Comparison of ENCODE assay signal across 9 cellular contexts in the genomic region with DNA sequence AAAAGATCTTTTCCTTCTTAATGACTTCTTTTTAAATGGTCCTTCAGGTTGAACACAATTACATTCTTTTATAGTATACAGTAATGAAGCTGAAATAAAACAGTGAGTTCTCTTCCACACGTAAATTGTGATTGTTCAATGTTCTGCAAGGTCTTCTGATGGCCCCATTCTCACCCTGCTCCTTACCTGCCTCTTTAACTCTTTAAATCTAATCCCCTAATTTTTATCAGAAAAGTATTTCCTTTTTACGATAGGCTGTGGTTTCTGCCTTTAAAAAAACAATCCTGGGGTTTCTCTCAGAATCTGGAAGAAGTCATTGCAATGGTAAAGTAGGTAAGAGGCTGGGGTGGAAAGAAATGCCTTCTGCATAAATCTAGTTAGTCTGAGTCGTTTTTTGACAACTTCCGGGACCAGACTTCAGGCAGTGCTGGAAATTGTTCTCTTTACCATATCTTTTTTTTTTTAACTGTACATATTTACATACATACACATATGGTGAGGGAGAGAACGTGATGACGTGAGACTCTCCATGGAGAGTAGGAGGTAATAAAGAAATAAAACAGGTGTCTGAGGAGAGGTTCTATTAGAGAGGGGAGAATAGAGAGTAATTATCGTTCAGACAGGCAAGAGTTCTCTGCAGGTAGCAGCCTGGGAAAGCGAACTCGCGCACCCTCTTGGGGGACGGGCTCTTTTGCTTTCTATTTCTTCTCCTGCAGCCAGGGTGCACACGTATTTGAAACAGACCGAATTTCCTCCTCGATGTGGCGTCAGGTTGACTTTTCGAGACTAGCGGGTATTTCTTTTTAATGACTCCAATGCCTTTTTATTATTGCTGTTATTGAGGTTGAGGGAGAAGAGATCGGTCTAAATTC. TPM values are rescaled to one million over a fixed set of nuclear protein-coding genes. Genes with fewer than 3 reads are reported as not detected.
DNase-seq lines count a peak whose midpoint lies in the region; ATAC-seq, FAIRE-seq and TF ChIP-seq lines count a peak whose summit lies in the region.
"Had no signal": no experiment of that assay in that cellular context is flagged by ENCODE, and none has a peak within 500 bp of the region (broad histone marks: within the 10 kb centered on the region; RNA-seq: fewer than 3 reads in every experiment).

A gene (plus strand): TSS at position 730 of the 872 bp plus-strand sequence. CDS start 467 bp downstream, outside the sequence.

- no peak for TF ChIP-seq RAD21 in GM12878 (IDR thresholded peaks at IDR 0.05; ENCODE audit: insufficient read depth, low read depth, low read length)

- ATAC-seq in GM21515 (IDR thresholded peaks at IDR 0.05; ENCODE audit: unreplicated experiment) (peak; percentile 75), T-helper 17 cell (peak; percentile 83), GM12878 (peak; percentile 71)

- H3K9me3 Mint-ChIP-seq in IgD-negative memory B cell: no peaks in the 10 kb centered on the region

- RAD21 ChIA-PET in GM12878 (lab: Charles Lee; ENCODE audit: unreplicated experiment): interaction anchor here (1.4 to 1.5 kb wide), 2 partner anchors 17 to 20 kb away, joined by 3 to 9 read pairs; a partner anchor contains a TSS

- H3K27me3 ChIP-seq in DOHH2 (ENCODE audit: control insufficient read depth, low read length) (peaks cover 67% of the 10 kb centered on the region), GM12878 (replicated peaks in 1 of 2; ENCODE audit: control insufficient read depth in 2 of 2, insufficient read depth in 2 of 2, low read length in 1 of 2) (no peaks in the 10 kb centered on the region)

- FAIRE-seq in GM12878 (lab: Jason Lieb, UNC) (peak; percentile 71), islet of Langerhans (lab: Jason Lieb, UNC) (peak; percentile 51)
- FAIRE-seq: frontal cortex had no signal

- no peaks in the 10 kb centered on the region for H3K9me2 ChIP-seq in DOHH2 (replicated peaks; ENCODE audit: control insufficient read depth, low read length)

- TF ChIP-seq EP300 in GM12878 (IDR thresholded peaks at IDR 0.05; ENCODE audit: borderline replicate concordance in 1 of 2, control insufficient read depth in 1 of 2, low read depth in 2 of 2, low read length in 2 of 2): 0 out of 4 replicates have a peak, but pooled peaks of 1 of the 2 experiments have one; percentile 26

- H3K36me3 Mint-ChIP-seq in IgD-negative memory B cell (peaks cover 3% of the 10 kb centered on the region), T-helper 17 cell (ENCODE audit: low read depth) (peaks cover 13% of the 10 kb centered on the region)

- no peaks in the 10 kb centered on the region for H3K79me2 ChIP-seq in DOHH2 (ENCODE audit: control insufficient read depth, low read length)
- peaks cover 53% of the 10 kb centered on the region for H3K79me2 ChIP-seq in GM12878 (ENCODE audit: control insufficient read depth, insufficient read depth, low read length)

- H3K4me2 ChIP-seq in DOHH2 (ENCODE audit: low read length) (peak within 1 kb of the TSS; percentile 88), GM12878 (ENCODE audit: control insufficient read depth, insufficient read depth) (peak within 1 kb of the TSS; percentile 93)

- H3K4me1 ChIP-seq in DOHH2 (ENCODE audit: control insufficient read depth, low read length) (peaks cover 22% of the 10 kb centered on the region), GM12878 (ENCODE audit: control insufficient read depth, insufficient read depth, low read length) (peaks cover 6% of the 10 kb centered on the region)

- WGBS in GM12878 (ENCODE audit: insufficient coverage, insufficient replicate concordance, low lambda C conversion rate, missing lambda C conversion rate): under 1% methylated on average over 18 of the region's 18 CpGs

- no peaks in the 10 kb centered on the region for H3K36me3 ChIP-seq in DOHH2 (ENCODE audit: control insufficient read depth, low read length)
- H3K36me3 ChIP-seq in GM12878 (ENCODE audit: control insufficient read depth in 2 of 2, insufficient read depth in 2 of 2, low read length in 1 of 2): peaks cover 0 to under 1% of the 10 kb centered on the region in 2 experiments; a peak in 2 of 4 replicates

- H3K4me3 ChIP-seq in DOHH2 (ENCODE audit: low read length) (peak within 1 kb of the TSS; percentile 73), GM12878 (peak within 1 kb of the TSS; percentile 97)

- H3K4me1 Mint-ChIP-seq in IgD-negative memory B cell: peaks cover 36 to 40% (median 38%) of the 10 kb centered on the region in 3 donors
- peaks cover 44% of the 10 kb centered on the region for H3K4me1 Mint-ChIP-seq in T-helper 17 cell

- intact Hi-C loops in GM12878 (cut with micrococcal nuclease; ENCODE audit: unreplicated experiment): loop anchor here (1.0 to 10.0 kb wide), 4 partner anchors 17 to 303 kb away; a partner anchor contains a TSS

- SMC1A ChIA-PET in GM12878 (lab: Charles Lee; ENCODE audit: uncharacterized antibody, unreplicated experiment): interaction anchor here (0.7 to 7.8 kb wide), 5 partner anchors 15 to 266 kb away, joined by 3 to 45 read pairs (median 3); a partner anchor contains a TSS

- DNase-seq in T-helper 17 cell (peak; percentile 42 to 54 (median 46)), GM12878 (ENCODE audit: low read depth, low spot score) (peak; percentile 71), RWPE1 (ENCODE audit: low spot score) (no peak)
- DNase-seq in stimulated activated CD4-positive, alpha-beta T cell treated with anti-CD3 and anti-CD28 coated beads, Interleukin-1b, Interleukin-23, amount 100 ng/mL, for 4 hours (ENCODE audit: low read depth in 2 of 2): peak; percentile 44 to 61

- H3K4me3 Mint-ChIP-seq in IgD-negative memory B cell (peak within 1 kb of the TSS; percentile 97 to 100 (median 98)), T-helper 17 cell (peak within 1 kb of the TSS; percentile 99)

- no peak for TF ChIP-seq CTCF in DOHH2 (IDR thresholded peaks at IDR 0.05; ENCODE audit: low read depth, low read length, poor library complexity, severe bottlenecking)
- peak in 1 of 3 experiments; percentile 25; a peak in 2 of 6 replicates for TF ChIP-seq CTCF in GM12878 (IDR thresholded peaks at IDR 0.05 in 2 of 3, conservative IDR thresholded peaks at IDR 0.05 in 1 of 3; ENCODE audit: control insufficient read depth in 2 of 3, extremely low read depth in 1 of 3, insufficient read depth in 1 of 3, low read depth in 3 of 3, low read length in 3 of 3)
- TF ChIP-seq CTCF in RWPE1 (conservative IDR thresholded peaks at IDR 0.05; ENCODE audit: low read depth): no peak

- CTCF ChIA-PET in GM12878 (lab: Yijun Ruan, JAX) (interaction anchor here (0.7 to 3.0 kb wide), 5 partner anchors 16 to 194 kb away, joined by 3 to 12 read pairs (median 5); a partner anchor contains a TSS), RWPE1 (lab: Yijun Ruan, JAX) (no interaction called here)

- peak within 1 kb of the TSS; percentile 98 to 99 (median 99) for H3K27ac Mint-ChIP-seq in IgD-negative memory B cell
- H3K27ac Mint-ChIP-seq in T-helper 17 cell: peak within 1 kb of the TSS; percentile 100

- H3F3A ChIP-seq in DOHH2 (ENCODE audit: control insufficient read depth, insufficient read depth): no peaks in the 10 kb centered on the region

- POLR2A ChIA-PET in GM12878 (lab: Charles Lee) (interaction anchor here (1.0 to 1.7 kb wide), 2 partner anchors 17 to 25 kb away, joined by 3 to 12 read pairs; a partner anchor contains a TSS), RWPE1 (lab: Yijun Ruan, JAX; ENCODE audit: low non-redundant PET) (no interaction called here)

- peak within 1 kb of the TSS; percentile 95 for H3K9ac ChIP-seq in GM12878 (ENCODE audit: control insufficient read depth, insufficient read depth, low read length)

- TF ChIP-seq POLR2A in GM12878 (IDR thresholded peaks at IDR 0.05; ENCODE audit: low read depth, low read length): peak; percentile 74

- H3K9me3 ChIP-seq in DOHH2 (ENCODE audit: control insufficient read depth, insufficient read depth, low read length) (no peaks in the 10 kb centered on the region), T-helper 17 cell (ENCODE audit: control insufficient read depth, low read length, poor library complexity, severe bottlenecking) (no peaks in the 10 kb centered on the region), GM12878 (replicated peaks; ENCODE audit: control insufficient read depth, insufficient read depth, low read length) (no peaks in the 10 kb centered on the region)

- in situ Hi-C loops in GM12878 (cut with MboI): no loop called here

- H4K20me1 ChIP-seq in DOHH2 (ENCODE audit: control insufficient read depth, insufficient read depth, low read depth, low read length) (no peaks in the 10 kb centered on the region), GM12878 (ENCODE audit: control insufficient read depth, insufficient read depth) (peaks cover 2% of the 10 kb centered on the region; the same call in 1 of the 2 replicates)

- TSS peak; percentile 81 for BruUV-seq in GM12878 (replicated peaks; lab: Mats Ljungman, UMichigan)

- peak within 1 kb of the TSS; percentile 76 for H2AFZ ChIP-seq in GM12878 (ENCODE audit: control insufficient read depth, low read depth, low read length)

- H3K27ac ChIP-seq in DOHH2 (ENCODE audit: low read depth, low read length) (no peak within 1 kb of the TSS), GM12878 (ENCODE audit: control insufficient read depth, insufficient read depth) (peak within 1 kb of the TSS; percentile 98), RWPE1 (no peak within 1 kb of the TSS)

- no peaks in the 10 kb centered on the region for H3K27me3 Mint-ChIP-seq in IgD-negative memory B cell
- H3K27me3 Mint-ChIP-seq in T-helper 17 cell: no peaks in the 10 kb centered on the region

TF ChIP-seq in GM12878, 131 proteins besides CTCF, POLR2A, EP300 and RAD21 (continues in another document):
- TF ChIP-seq YBX1 (IDR thresholded peaks at IDR 0.05) (no peak), POLR2AphosphoS2 (IDR thresholded peaks at IDR 0.05; ENCODE audit: low read depth, low read length) (peak; percentile 70; the same call in 1 of the 2 replicates)

RNA-seq across cellular contexts. Expression of the gene that starts here (rescaled TPM):
- polyA plus RNA-seq in IgD-negative memory B cell: 47.5 TPM
- total RNA-seq in T-helper 17 cell: 10 to 100 TPM; 53.8 to 62.5 TPM
- 667 and 679 TPM in 2 replicates for total RNA-seq in GM12878 (2013; cell fraction: nucleolus; rRNA removed)
- 42.2 and 44.7 TPM in 2 replicates for total RNA-seq in GM12878 (2014; rRNA removed)
- total RNA-seq in GM12878 (2014; rRNA removed; fragmentation: Illumina TruSeq; extraction: Trizol): 27.5 and 32.2 TPM in 2 replicates
- 24.6 and 26.8 TPM in 2 replicates for total RNA-seq in GM12878 (2021)
- 17.2 TPM for polyA plus RNA-seq in GM12878 (2011; ENCODE audit: low read depth)
- polyA plus RNA-seq in GM12878 (2011; rRNA removed): 36.8 and 45.0 TPM in 2 replicates
- polyA plus RNA-seq in GM12878 (2011; cell fraction: cytosol; rRNA removed): 27.5 and 28.7 TPM in 2 replicates
- 120 and 135 TPM in 2 replicates for polyA plus RNA-seq in GM12878 (2011; cell fraction: nucleus; rRNA removed)
- 22.2 and 26.2 TPM in 2 replicates for polyA plus RNA-seq in GM12878 (2012)
- polyA plus RNA-seq in GM12878 (2014; fragmentation: Illumina TruSeq; extraction: Trizol): 26.5 and 29.9 TPM in 2 replicates
- polyA plus RNA-seq in GM12878 (2014; fragmentation: Nextera tagmentation; extraction: Ambion mirVana): 1 to 10 TPM; 3.0 to 3.2 TPM
- 25.5 and 27.5 TPM in 2 replicates for polyA plus RNA-seq in GM12878 (2014; rRNA removed)
- polyA plus RNA-seq in GM12878 (2016; fragmentation: Nextera tagmentation; extraction: Ambion mirVana): 10 to 100 TPM; 23.8 to 24.7 TPM
- 157 and 188 TPM in 2 replicates for polyA minus RNA-seq in GM12878 (2011; rRNA and poly(A)+ RNA removed)
- 12.3 and 23.4 TPM in 2 replicates for polyA minus RNA-seq in GM12878 (2011; cell fraction: cytosol; rRNA and poly(A)+ RNA removed)
- polyA minus RNA-seq in GM12878 (2011; cell fraction: nucleus; rRNA and poly(A)+ RNA removed): 188 and 316 TPM in 2 replicates
